ENCODE assay signal across 1 cellular context in genomic region chr5:56476487-56476856, GRCh38.
TF ChIP-seq lines count a peak whose summit lies in the region.

No MANE protein-coding gene starts in this region.

TF ChIP-seq in IMR-90, 13 proteins besides CTCF, POLR2A, EP300 and RAD21 (continued from another document):
- no peak for TF ChIP-seq ELK1 (IDR thresholded peaks at IDR 0.05; ENCODE audit: borderline replicate concordance, low read depth, low read length)
- TF ChIP-seq SMC3 (IDR thresholded peaks at IDR 0.05; ENCODE audit: low read depth, low read length) = no peak
- TF ChIP-seq CEBPB (IDR thresholded peaks at IDR 0.05; ENCODE audit: low read depth, low read length) = no peak
- TF ChIP-seq BHLHE40 (IDR thresholded peaks at IDR 0.05; ENCODE audit: low read depth, low read length) = no peak
- no peak for TF ChIP-seq FOS (IDR thresholded peaks at IDR 0.05; ENCODE audit: low read depth, low read length)
- TF ChIP-seq MAFK (IDR thresholded peaks at IDR 0.05; ENCODE audit: low read depth, low read length) = no peak
- TF ChIP-seq MAZ (IDR thresholded peaks at IDR 0.05; ENCODE audit: borderline replicate concordance, low read depth, low read length) = no peak
- no peak for TF ChIP-seq RFX5 (IDR thresholded peaks at IDR 0.05; ENCODE audit: low read depth, low read length)
TF ChIP-seq in IMR-90: peak in this region for 0.
